Comparison of ENCODE assay signal across 8 cellular contexts in genomic region chr12:10722905-10723866, GRCh38. TPM values are rescaled to one million over a fixed set of nuclear protein-coding genes. Genes with fewer than 3 reads are reported as not detected.
A peak's percentile ranks its signal among the peaks of the same experiment; 100 is the strongest.
DNase-seq lines count a peak whose midpoint lies in the region; ATAC-seq lines count a peak whose summit lies in the region.

YBX3 (minus strand) TSS chr12:10723323; CDS start chr12:10723111, 212 bp downstream.

- H3K36me3 ChIP-seq in mesodermal cell (ENCODE audit: control insufficient read depth, insufficient read depth, low read length), result no peaks in the 10 kb centered on the region

- H3K27ac ChIP-seq in mesodermal cell (ENCODE audit: low read depth, low read length, severe bottlenecking), result peak within 1 kb of the TSS; percentile 82

- DNase-seq in NCI-H748 (lab: John Stamatoyannopoulos, UW; ENCODE audit: unreplicated experiment) (peak; percentile 56), NCI-H748 treated with DMSO at 0.1 percent for 48 hours (lab: John Stamatoyannopoulos, UW) (no peak), NCI-H446 treated with DMSO at 0.1 percent for 48 hours (lab: John Stamatoyannopoulos, UW) (peak; percentile 16), epidermal melanocyte (ENCODE audit: insufficient read length, low spot score) (peak; percentile 87)
- peak; percentile 27 to 37 (median 30) for DNase-seq in activated CD8-positive, alpha-beta memory T cell treated with anti-CD3 and anti-CD28 coated beads for 48 hours (ENCODE audit: low read depth in 2 of 3, low spot score in 2 of 3)
- DNase-seq in stimulated activated CD8-positive, alpha-beta memory T cell treated with anti-CD3 and anti-CD28 coated beads, Interleukin-15, amount 100 ng/mL, for 48 hours (ENCODE audit: low read depth in 2 of 2), result peak; percentile 32 to 45

- peak; percentile 53 for ATAC-seq in HG02884 (IDR thresholded peaks at IDR 0.05; ENCODE audit: unreplicated experiment)

- peak within 1 kb of the TSS; percentile 99 for H3K4me3 ChIP-seq in mesodermal cell (ENCODE audit: extremely low read depth, insufficient read depth, low read length, poor library complexity, severe bottlenecking)

- peaks cover 21% of the 10 kb centered on the region for H3K4me1 ChIP-seq in mesodermal cell (ENCODE audit: control insufficient read depth, insufficient read depth, low read length, poor library complexity, severe bottlenecking)

- 0% methylated on average over 55 to 64 of the region's 97 CpGs for WGBS in mesodermal cell (ENCODE audit: insufficient coverage in 2 of 2), 2 experiments

- H3K9me3 ChIP-seq in mesodermal cell (ENCODE audit: control insufficient read depth, low read length), result no peaks in the 10 kb centered on the region

RNA-seq across cellular contexts. Expression of gene YBX3, which starts in this region (rescaled TPM):
- 326 TPM for polyA plus RNA-seq in mesodermal cell (2013, experiment 1 of 2)
- polyA plus RNA-seq in mesodermal cell (2013, experiment 2 of 2), result 349 TPM
